In genomic region chr9:105191508-105192118, GRCh38 we compare ENCODE assay signal across 9 cellular contexts. TPM values are rescaled to one million over a fixed set of nuclear protein-coding genes. Genes with fewer than 3 reads are reported as not detected.
A peak's percentile ranks its signal among the peaks of the same experiment; 100 is the strongest.
DNase-seq lines count a peak whose midpoint lies in the region; ATAC-seq, FAIRE-seq and TF ChIP-seq lines count a peak whose summit lies in the region.
"Had no signal": no experiment of that assay in that cellular context is flagged by ENCODE, and none has a peak within 500 bp of the region (broad histone marks: within the 10 kb centered on the region; RNA-seq: fewer than 3 reads in every experiment).

No MANE protein-coding gene starts in this region.

- intact Hi-C loops in MCF 10A (cut with micrococcal nuclease): no loop called here
- intact Hi-C loops in breast epithelium (cut with DNase I; ENCODE audit: low total_unique reads): no loop called here

- H3K36me3 ChIP-seq in breast epithelium: no peaks in the 10 kb centered on the region
- no peaks in the 10 kb centered on the region for H3K36me3 ChIP-seq in adipocyte (ENCODE audit: control insufficient read depth, insufficient read depth, low read length, severe bottlenecking)
- H3K36me3 ChIP-seq in neuronal stem cell (replicated peaks in 1 of 2; ENCODE audit: control insufficient read depth in 2 of 2, insufficient read depth in 2 of 2, low read length in 2 of 2): no peaks in the 10 kb centered on the region

- H3K4ac ChIP-seq in neuronal stem cell (ENCODE audit: low read length): no peak overlapping the region

- H3K79me1 ChIP-seq in neuronal stem cell (ENCODE audit: low read depth, low read length): no peaks in the 10 kb centered on the region

- TF ChIP-seq CTCF in MCF 10A (IDR thresholded peaks at IDR 0.05; ENCODE audit: unreplicated experiment) (no peak), breast epithelium (IDR thresholded peaks at IDR 0.05) (no peak)

- CTCF ChIA-PET in MCF 10A (lab: Yijun Ruan, JAX): interaction anchor here (0.6 to 1.3 kb wide), 3 partner anchors 154 to 224 kb away, joined by 3 to 4 read pairs (median 4); no protein-coding TSS in a partner anchor

- H3K4me3 Mint-ChIP-seq in MCF 10A (ENCODE audit: unreplicated experiment): no peak overlapping the region

- ATAC-seq in HG03439 (IDR thresholded peaks at IDR 0.05; ENCODE audit: unreplicated experiment): peak; percentile 87

- no peak overlapping the region for H2BK15ac ChIP-seq in neuronal stem cell (ENCODE audit: low read length)

- no peak overlapping the region for H2BK120ac ChIP-seq in neuronal stem cell (ENCODE audit: low read depth, low read length)

- H3K4me2 ChIP-seq in neuronal stem cell (ENCODE audit: insufficient read depth, low read length, poor library complexity, severe bottlenecking): no peak overlapping the region

- no CpG with 5 or more reads among the region's 10 CpGs for WGBS in neuronal stem cell (ENCODE audit: extremely low coverage in 2 of 2, insufficient read length in 2 of 2, insufficient replicate concordance in 1 of 2), 2 donors

- no peak overlapping the region for H3K27ac Mint-ChIP-seq in MCF 10A (ENCODE audit: low read depth, unreplicated experiment)

- DNase-seq in MCF 10A (ENCODE audit: unreplicated experiment) (peak; percentile 93), breast epithelium (ENCODE audit: low spot score in 2 of 2) (no peak), adipocyte (ENCODE audit: low read depth) (no peak), urothelium cell line (ENCODE audit: low spot score) (peak; percentile 48), NCI-H146 treated with DMSO at 0.1 percent for 48 hours (lab: John Stamatoyannopoulos, UW; ENCODE audit: unreplicated experiment) (no peak), NCI-H1092 treated with DMSO at 0.1 percent for 48 hours (lab: John Stamatoyannopoulos, UW) (no peak), neuronal stem cell (ENCODE audit: low spot score) (no peak)
- DNase-seq: 8988T had no signal

- H3K4me3 ChIP-seq in breast epithelium: no peak overlapping the region
- peak overlapping the region; percentile 32 for H3K4me3 ChIP-seq in adipocyte (ENCODE audit: low read length)
- H3K4me3 ChIP-seq in neuronal stem cell (ENCODE audit: low read length in 2 of 2): no peak overlapping the region

- H3K9ac ChIP-seq in adipocyte (ENCODE audit: low read length): peak overlapping the region; percentile 49
- H3K9ac ChIP-seq in neuronal stem cell (ENCODE audit: low read depth, low read length, poor library complexity): no peak overlapping the region

- no peak for FAIRE-seq in urothelium cell line (lab: Jason Lieb, UNC)

- H3K9me3 ChIP-seq in breast epithelium: no peaks in the 10 kb centered on the region
- H3K9me3 ChIP-seq in adipocyte (ENCODE audit: control insufficient read depth, low read length): no peaks in the 10 kb centered on the region
- H3K9me3 ChIP-seq in neuronal stem cell (replicated peaks in 1 of 2; ENCODE audit: control insufficient read depth in 2 of 2, insufficient read depth in 1 of 2, low read depth in 1 of 2, low read length in 2 of 2): no peaks in the 10 kb centered on the region

- H3K4me1 Mint-ChIP-seq in MCF 10A (ENCODE audit: insufficient read depth, unreplicated experiment): peaks cover 34% of the 10 kb centered on the region

- H3K36me3 Mint-ChIP-seq in MCF 10A (ENCODE audit: insufficient read depth, unreplicated experiment): no peaks in the 10 kb centered on the region

- BruUV-seq in MCF 10A (replicated peaks; lab: Mats Ljungman, UMichigan): no TSS peak

- H3K23ac ChIP-seq in neuronal stem cell (ENCODE audit: low read depth, low read length, poor library complexity): no peak overlapping the region

- no peak overlapping the region for H4K8ac ChIP-seq in neuronal stem cell (ENCODE audit: low read depth, low read length)

- H3K14ac ChIP-seq in neuronal stem cell (ENCODE audit: low read length): no peak overlapping the region

- H3K18ac ChIP-seq in neuronal stem cell (ENCODE audit: low read length): no peak overlapping the region

- H2BK5ac ChIP-seq in neuronal stem cell (ENCODE audit: low read length): no peak overlapping the region

- no peaks in the 10 kb centered on the region for H3K9me3 Mint-ChIP-seq in MCF 10A (ENCODE audit: unreplicated experiment)

- no peak overlapping the region for H2AFZ ChIP-seq in neuronal stem cell (ENCODE audit: low read length)

- H3K27me3 ChIP-seq in breast epithelium: no peaks in the 10 kb centered on the region
- no peaks in the 10 kb centered on the region for H3K27me3 ChIP-seq in adipocyte (replicated peaks; ENCODE audit: control insufficient read depth, insufficient read depth, low read length)
- H3K27me3 ChIP-seq in neuronal stem cell (ENCODE audit: control insufficient read depth in 3 of 3, insufficient read depth in 3 of 3, low read depth in 1 of 3, low read length in 3 of 3): no peaks in the 10 kb centered on the region

- H2BK12ac ChIP-seq in neuronal stem cell (ENCODE audit: low read length): no peak overlapping the region

- POLR2A ChIA-PET in MCF 10A (lab: Yijun Ruan, JAX): no interaction called here

- no peak for TF ChIP-seq POLR2A in breast epithelium (IDR thresholded peaks at IDR 0.05)

- no peaks in the 10 kb centered on the region for H3K4me1 ChIP-seq in breast epithelium
- peaks cover 41% of the 10 kb centered on the region for H3K4me1 ChIP-seq in adipocyte (ENCODE audit: control insufficient read depth, insufficient read depth, low read length)
- no peaks in the 10 kb centered on the region for H3K4me1 ChIP-seq in neuronal stem cell (ENCODE audit: control insufficient read depth in 2 of 2, insufficient read depth in 1 of 2, low read depth in 1 of 2, low read length in 2 of 2)

- no peak overlapping the region for H3K27ac ChIP-seq in breast epithelium
- H3K27ac ChIP-seq in neuronal stem cell (replicated peaks; ENCODE audit: low read length): no peak overlapping the region

- H4K91ac ChIP-seq in neuronal stem cell (ENCODE audit: low read depth, low read length, poor library complexity): no peak overlapping the region

- H3K27me3 Mint-ChIP-seq in MCF 10A (ENCODE audit: insufficient read depth, unreplicated experiment): no peaks in the 10 kb centered on the region

- no peak overlapping the region for H2AK5ac ChIP-seq in neuronal stem cell (ENCODE audit: low read depth, low read length)

RNA-seq across cellular contexts. Expression of gene SLC44A1, which starts 52.8 kb away (rescaled TPM):
- total RNA-seq in MCF 10A (2022) (15.2 and 15.9 TPM in 2 replicates), breast epithelium (10 to 100 TPM; 53.7 to 62.6 (median 61.1) TPM)
- polyA plus RNA-seq in neuronal stem cell (2013, experiment 1 of 2): 12.8 TPM
- polyA plus RNA-seq in neuronal stem cell (2013, experiment 2 of 2): 13.4 TPM

Comparison
In these comparisons a context has a peak if more than half of its experiments do, and no peak if none do; other contexts are left out.
1. DNase-seq: peak in MCF 10A (single experiment) and urothelium cell line (single experiment); none in breast epithelium (0 of 2), adipocyte (single experiment), NCI-H146 treated with DMSO at 0.1 percent for 48 hours (single experiment), NCI-H1092 treated with DMSO at 0.1 percent for 48 hours (single experiment) and neuronal stem cell (single experiment).